12 cellular contexts compared by ENCODE assay signal in the genomic region with DNA sequence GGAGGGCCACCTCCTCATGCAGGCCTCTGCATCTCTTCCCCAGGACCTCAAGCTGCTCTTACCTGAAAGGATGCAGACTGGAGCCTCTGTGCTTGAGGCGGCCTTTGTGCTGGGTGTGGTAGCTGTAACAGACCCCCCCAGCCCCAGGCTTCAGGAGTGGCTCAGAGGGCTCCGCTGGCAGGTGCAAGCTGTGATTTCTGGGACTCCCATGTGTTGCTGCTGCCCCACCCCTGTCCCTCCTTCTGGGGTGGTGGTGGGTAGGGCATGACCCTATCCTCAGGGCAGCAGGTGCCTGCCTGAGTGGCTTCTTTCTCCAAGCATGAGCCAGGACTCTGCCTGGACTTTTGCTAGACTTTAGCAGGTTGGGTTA.
DNase-seq lines count a peak whose midpoint lies in the region; ATAC-seq and TF ChIP-seq lines count a peak whose summit lies in the region.
"Had no signal": no experiment of that assay in that cellular context is flagged by ENCODE, and none has a peak within 500 bp of the region (broad histone marks: within the 10 kb centered on the region; RNA-seq: fewer than 3 reads in every experiment).

No MANE protein-coding gene starts in this region.

- no peaks in the 10 kb centered on the region for H3K9me3 ChIP-seq in mucosa of descending colon
- H3K9me3 ChIP-seq: lower lobe of right lung, MG63, ovary, tibial nerve had no signal

- peak overlapping the region in 1 of 2 donors; percentile 60 for H3K27ac Mint-ChIP-seq in natural killer cell
- no peak overlapping the region for H3K27ac Mint-ChIP-seq in natural killer cell treated with Interleukin-12 subunit alpha and Interleukin-12 subunit beta and Interleukin-15 and Interleukin-18, amount 100 ng/mL, for 72 hours
- H3K27ac Mint-ChIP-seq in activated CD8-positive, alpha-beta T cell treated with anti-CD3 and anti-CD28 coated beads for 36 hours = no peak overlapping the region

- no peak overlapping the region for H3K4me3 Mint-ChIP-seq in natural killer cell
- no peak overlapping the region for H3K4me3 Mint-ChIP-seq in natural killer cell treated with Interleukin-12 subunit alpha and Interleukin-12 subunit beta and Interleukin-15 and Interleukin-18, amount 100 ng/mL, for 72 hours
- no peak overlapping the region for H3K4me3 Mint-ChIP-seq in activated CD8-positive, alpha-beta T cell treated with anti-CD3 and anti-CD28 coated beads for 36 hours

- no peaks in the 10 kb centered on the region for H3K4me1 ChIP-seq in mucosa of descending colon (ENCODE audit: low read depth)

- no peak overlapping the region for H3K4me3 ChIP-seq in mucosa of descending colon
- H3K4me3 ChIP-seq: lower lobe of right lung, MG63, ovary, tibial nerve had no signal

- CTCF ChIA-PET in activated CD8-positive, alpha-beta T cell treated with anti-CD3 and anti-CD28 coated beads for 36 hours (lab: Charles Lee) = interaction anchor here (0.7 to 2.7 kb wide), 18 partner anchors 8 to 957 kb away, joined by 3 to 18 read pairs (median 4); no protein-coding TSS in a partner anchor

- POLR2A ChIA-PET in activated CD8-positive, alpha-beta T cell treated with anti-CD3 and anti-CD28 coated beads for 36 hours (lab: Charles Lee) = interaction anchor here (1.1 kb wide), 1 partner anchor 9 kb away, joined by 3 read pairs; no protein-coding TSS in a partner anchor

- no peaks in the 10 kb centered on the region for H3K36me3 ChIP-seq in mucosa of descending colon (ENCODE audit: low read depth)
- H3K36me3 ChIP-seq: MG63, ovary had no signal

- no peaks in the 10 kb centered on the region for H3K9me3 Mint-ChIP-seq in natural killer cell
- no peaks in the 10 kb centered on the region for H3K9me3 Mint-ChIP-seq in natural killer cell treated with Interleukin-12 subunit alpha and Interleukin-12 subunit beta and Interleukin-15 and Interleukin-18, amount 100 ng/mL, for 72 hours
- H3K9me3 Mint-ChIP-seq in activated CD8-positive, alpha-beta T cell treated with anti-CD3 and anti-CD28 coated beads for 36 hours = no peaks in the 10 kb centered on the region

- no peak for TF ChIP-seq POLR2A in GM18505 (IDR thresholded peaks at IDR 0.05; ENCODE audit: borderline replicate concordance, extremely low read depth, insufficient read depth, insufficient read length)

- intact Hi-C loops in natural killer cell (cut with micrococcal nuclease) = no loop called here
- intact Hi-C loops in activated CD8-positive, alpha-beta T cell treated with anti-CD3 and anti-CD28 coated beads for 36 hours (cut with micrococcal nuclease) = no loop called here
- intact Hi-C loops in mucosa of descending colon (cut with DNase I, micrococcal nuclease) = loop anchor here in 1 of 2 donors (5.0 to 10.0 kb wide), 2 partner anchors 121 to 958 kb away; a partner anchor contains a TSS

- peak in 1 of 3 donors; percentile 6 for ATAC-seq in natural killer cell
- ATAC-seq in natural killer cell treated with Interleukin-12 subunit alpha and Interleukin-12 subunit beta and Interleukin-15 and Interleukin-18, amount 100 ng/mL, for 72 hours = no peak
- ATAC-seq in activated CD8-positive, alpha-beta T cell treated with anti-CD3 and anti-CD28 coated beads for 36 hours = peak; percentile 29
- peak; percentile 53 for ATAC-seq in mucosa of descending colon
- no peak for ATAC-seq in HG03442 (IDR thresholded peaks at IDR 0.05; ENCODE audit: unreplicated experiment)
- ATAC-seq in GM21447 (IDR thresholded peaks at IDR 0.05; ENCODE audit: unreplicated experiment) = no peak
- no peak for ATAC-seq in GM18505 (IDR thresholded peaks at IDR 0.05; ENCODE audit: unreplicated experiment)

- peaks cover 7% of the 10 kb centered on the region in 2 donors for H3K4me1 Mint-ChIP-seq in natural killer cell
- peaks cover 0 to 9% of the 10 kb centered on the region in 2 donors for H3K4me1 Mint-ChIP-seq in natural killer cell treated with Interleukin-12 subunit alpha and Interleukin-12 subunit beta and Interleukin-15 and Interleukin-18, amount 100 ng/mL, for 72 hours (ENCODE audit: low read depth in 2 of 2)
- peaks cover 5% of the 10 kb centered on the region for H3K4me1 Mint-ChIP-seq in activated CD8-positive, alpha-beta T cell treated with anti-CD3 and anti-CD28 coated beads for 36 hours (ENCODE audit: low read depth)

- H3K27me3 Mint-ChIP-seq in natural killer cell (ENCODE audit: low read depth in 2 of 2) = no peaks in the 10 kb centered on the region
- no peaks in the 10 kb centered on the region for H3K27me3 Mint-ChIP-seq in natural killer cell treated with Interleukin-12 subunit alpha and Interleukin-12 subunit beta and Interleukin-15 and Interleukin-18, amount 100 ng/mL, for 72 hours
- H3K27me3 Mint-ChIP-seq in activated CD8-positive, alpha-beta T cell treated with anti-CD3 and anti-CD28 coated beads for 36 hours = no peaks in the 10 kb centered on the region

- H3K36me3 Mint-ChIP-seq in natural killer cell = no peaks in the 10 kb centered on the region
- H3K36me3 Mint-ChIP-seq in natural killer cell treated with Interleukin-12 subunit alpha and Interleukin-12 subunit beta and Interleukin-15 and Interleukin-18, amount 100 ng/mL, for 72 hours = no peaks in the 10 kb centered on the region
- no peaks in the 10 kb centered on the region for H3K36me3 Mint-ChIP-seq in activated CD8-positive, alpha-beta T cell treated with anti-CD3 and anti-CD28 coated beads for 36 hours (ENCODE audit: low read depth)

- TF ChIP-seq CTCF in natural killer cell (IDR thresholded peaks at IDR 0.05) = peak; percentile 53
- TF ChIP-seq CTCF in activated CD8-positive, alpha-beta T cell treated with anti-CD3 and anti-CD28 coated beads for 36 hours (IDR thresholded peaks at IDR 0.05) = peak; percentile 46
- TF ChIP-seq CTCF in mucosa of descending colon (IDR thresholded peaks at IDR 0.05) = no peak

- DNase-seq in natural killer cell = no peak
- no peak for DNase-seq in natural killer cell treated with Interleukin-12 subunit alpha and Interleukin-12 subunit beta and Interleukin-15 and Interleukin-18, amount 100 ng/mL, for 72 hours (ENCODE audit: low spot score)
- DNase-seq in activated CD8-positive, alpha-beta T cell treated with anti-CD3 and anti-CD28 coated beads for 36 hours = no peak
- no peak for DNase-seq in mucosa of descending colon
- DNase-seq in cerebellar cortex (ENCODE audit: low spot score) = no peak

Comparison
In these comparisons a context has a peak if more than half of its experiments do, and no peak if none do; other contexts are left out.
1. ATAC-seq: peak in activated CD8-positive, alpha-beta T cell treated with anti-CD3 and anti-CD28 coated beads for 36 hours (single experiment) and mucosa of descending colon (single experiment); none in natural killer cell treated with Interleukin-12 subunit alpha and Interleukin-12 subunit beta and Interleukin-15 and Interleukin-18, amount 100 ng/mL, for 72 hours (0 of 2), HG03442 (single experiment), GM21447 (single experiment) and GM18505 (single experiment).